ENCODE assay signal across 8 cellular contexts in the genomic region with DNA sequence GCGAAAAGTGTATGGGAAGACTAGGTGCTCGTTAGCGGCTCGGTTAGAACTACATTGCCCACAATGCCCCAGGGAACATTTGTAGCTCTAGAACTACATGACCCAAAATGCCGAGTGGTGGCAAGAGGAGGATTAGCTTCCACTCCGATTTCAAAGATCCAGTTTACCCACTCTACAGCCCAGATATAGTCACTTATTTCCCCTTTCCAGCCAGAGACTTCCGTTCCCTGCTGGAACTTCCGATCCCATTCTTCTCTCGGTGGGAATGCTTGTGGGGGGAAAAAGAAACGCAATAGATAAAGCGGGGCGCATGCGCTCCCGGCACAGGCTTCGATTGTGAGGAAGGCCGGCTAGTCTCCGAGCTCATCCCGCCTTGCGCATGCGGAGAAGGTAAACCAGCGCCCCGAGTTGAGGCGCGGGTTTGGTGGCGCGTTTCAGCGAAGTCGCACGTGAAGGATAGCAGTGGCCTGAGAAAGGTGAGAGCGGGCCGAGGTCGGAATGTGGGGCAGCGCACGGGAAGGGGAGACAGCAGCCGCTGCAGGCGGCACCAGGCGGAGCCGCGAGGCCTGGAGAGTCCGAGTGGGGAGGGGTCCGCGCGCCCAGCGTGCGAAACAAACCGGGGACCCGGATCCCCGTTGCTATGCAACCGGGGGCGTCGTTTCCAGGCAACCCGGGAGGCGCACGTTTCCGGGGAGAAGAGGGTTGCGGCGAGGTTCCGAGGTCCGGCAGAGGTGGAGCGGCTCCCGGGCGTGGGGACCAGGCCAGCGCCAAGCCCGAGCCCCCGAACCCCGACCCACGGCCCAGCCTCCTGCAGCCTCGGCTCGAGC. TPM values are rescaled to one million over a fixed set of nuclear protein-coding genes. Genes with fewer than 3 reads are reported as not detected.
DNase-seq lines count a peak whose midpoint lies in the region; ATAC-seq lines count a peak whose summit lies in the region.

A gene with protein sequence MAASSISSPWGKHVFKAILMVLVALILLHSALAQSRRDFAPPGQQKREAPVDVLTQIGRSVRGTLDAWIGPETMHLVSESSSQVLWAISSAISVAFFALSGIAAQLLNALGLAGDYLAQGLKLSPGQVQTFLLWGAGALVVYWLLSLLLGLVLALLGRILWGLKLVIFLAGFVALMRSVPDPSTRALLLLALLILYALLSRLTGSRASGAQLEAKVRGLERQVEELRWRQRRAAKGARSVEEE (plus strand): TSS at position 366 of the 827 bp plus-strand sequence. CDS start 5,536 bp downstream, outside the sequence.

- H3K4me3 Mint-ChIP-seq in IgD-negative memory B cell = peak within 1 kb of the TSS; percentile 96 to 100 (median 99)

- DNase-seq in D341Med (ENCODE audit: low spot score) = peak; percentile 93
- peak; percentile 94 for DNase-seq in OCI-M1 (lab: John Stamatoyannopoulos, UW)
- DNase-seq in activated T-cell treated with anti-CD3 and anti-CD28 coated beads for 24 hours (ENCODE audit: low read depth) = peak; percentile 85
- no peak for DNase-seq in epithelial cell of prostate (ENCODE audit: low read depth, low spot score)
- DNase-seq in stimulated activated CD8-positive, alpha-beta memory T cell treated with anti-CD3 and anti-CD28 coated beads, Interleukin-2, amount 100 ng/mL, for 48 hours (ENCODE audit: low read depth in 2 of 2) = peak; percentile 75 to 82

- no peaks in the 10 kb centered on the region for H3K36me3 Mint-ChIP-seq in IgD-negative memory B cell

- H3K4me1 ChIP-seq in mononuclear cell (ENCODE audit: insufficient read depth, low read length) = peaks cover 93% of the 10 kb centered on the region

- H3K27me3 ChIP-seq in mononuclear cell (ENCODE audit: insufficient read depth, low read length) = no peaks in the 10 kb centered on the region

- peak within 1 kb of the TSS; percentile 95 to 99 (median 97) for H3K27ac Mint-ChIP-seq in IgD-negative memory B cell

- H3K4me3 ChIP-seq in mononuclear cell (ENCODE audit: low read length) = peak within 1 kb of the TSS; percentile 55

- H3K27me3 Mint-ChIP-seq in IgD-negative memory B cell = peaks cover 2% of the 10 kb centered on the region

- ATAC-seq in GM21526 (IDR thresholded peaks at IDR 0.05; ENCODE audit: low FRiP score, unreplicated experiment) = peak; percentile 39

- peaks cover 30 to 61% (median 39%) of the 10 kb centered on the region in 3 donors for H3K4me1 Mint-ChIP-seq in IgD-negative memory B cell

- peak within 1 kb of the TSS; percentile 81 for H3K27ac ChIP-seq in epithelial cell of prostate

- no peaks in the 10 kb centered on the region for H3K9me3 ChIP-seq in mononuclear cell (ENCODE audit: low read depth, low read length)

- peaks cover 0 to 4% (median 0%) of the 10 kb centered on the region in 3 donors for H3K9me3 Mint-ChIP-seq in IgD-negative memory B cell

RNA-seq across cellular contexts. Expression of the gene that starts here (rescaled TPM):
- polyA plus RNA-seq in IgD-negative memory B cell = 259 TPM
- 24.0 TPM for total RNA-seq in mononuclear cell
